In genomic region chr2:237474931-237475703, GRCh38 we compare ENCODE assay signal across 1 cellular context.
TF ChIP-seq lines count a peak whose summit lies in the region.

No MANE protein-coding gene starts in this region.

TF ChIP-seq in HepG2, 621 proteins besides CTCF, POLR2A, EP300 and RAD21 (continued from another document and continues in another):
- TF ChIP-seq ZIK1 (CRISPR knock-in tag; IDR thresholded peaks at IDR 0.05; ENCODE audit: borderline replicate concordance, low read depth) = peak; percentile 80; the same call in 1 of the 2 replicates
- TF ChIP-seq DMAP1 (CRISPR knock-in tag; IDR thresholded peaks at IDR 0.05) = peak; percentile 61
- peak; percentile 18; the same call in 1 of the 2 replicates for TF ChIP-seq SRF (IDR thresholded peaks at IDR 0.05; ENCODE audit: low read depth, low read length)
- no peak for TF ChIP-seq E2F5 (CRISPR knock-in tag; conservative IDR thresholded peaks at IDR 0.05)
- peak; percentile 85; the same call in 1 of the 2 replicates for TF ChIP-seq ZNF678 (CRISPR knock-in tag; IDR thresholded peaks at IDR 0.05)
- no peak for TF ChIP-seq STAT6 (CRISPR knock-in tag; IDR thresholded peaks at IDR 0.05; ENCODE audit: borderline replicate concordance)
- TF ChIP-seq SATB2 (CRISPR knock-in tag; IDR thresholded peaks at IDR 0.05) = no peak
- peak; percentile 63; the same call in 1 of the 2 replicates for TF ChIP-seq ZNF776 (CRISPR knock-in tag; IDR thresholded peaks at IDR 0.05)
- no peak for TF ChIP-seq ZHX2 (IDR thresholded peaks at IDR 0.05; ENCODE audit: low read depth)
- no peak for TF ChIP-seq ZHX2 (CRISPR knock-in tag; IDR thresholded peaks at IDR 0.05; ENCODE audit: borderline replicate concordance)
- TF ChIP-seq NFE2L1 (CRISPR knock-in tag; IDR thresholded peaks at IDR 0.05; ENCODE audit: borderline replicate concordance) = no peak
- no peak; the same call in 1 of the 2 replicates for TF ChIP-seq MEIS1 (CRISPR knock-in tag; IDR thresholded peaks at IDR 0.05; ENCODE audit: borderline replicate concordance)
- no peak for TF ChIP-seq ZBTB4 (CRISPR knock-in tag; IDR thresholded peaks at IDR 0.05; ENCODE audit: borderline replicate concordance)
- TF ChIP-seq ZNF430 (CRISPR knock-in tag; IDR thresholded peaks at IDR 0.05) = peak; percentile 89
- TF ChIP-seq ZSCAN22 (CRISPR knock-in tag; IDR thresholded peaks at IDR 0.05) = peak; percentile 42; the same call in 1 of the 2 replicates
- TF ChIP-seq TP53 (CRISPR knock-in tag; conservative IDR thresholded peaks at IDR 0.05) = no peak
- TF ChIP-seq ZNF841 (CRISPR knock-in tag; IDR thresholded peaks at IDR 0.05; ENCODE audit: borderline replicate concordance) = no peak
- TF ChIP-seq ZNF17 (CRISPR knock-in tag; IDR thresholded peaks at IDR 0.05) = no peak
- no peak for TF ChIP-seq NFYC (CRISPR knock-in tag; IDR thresholded peaks at IDR 0.05)
- TF ChIP-seq ZFP82 (CRISPR knock-in tag; IDR thresholded peaks at IDR 0.05; ENCODE audit: borderline replicate concordance) = peak; percentile 47; the same call in 1 of the 2 replicates
- TF ChIP-seq MAFG (CRISPR knock-in tag; IDR thresholded peaks at IDR 0.05) = no peak
- TF ChIP-seq SMAD1 (CRISPR knock-in tag; IDR thresholded peaks at IDR 0.05; ENCODE audit: borderline replicate concordance, low read depth) = no peak
- TF ChIP-seq SAP130 (CRISPR knock-in tag; IDR thresholded peaks at IDR 0.05; ENCODE audit: low read depth) = peak; percentile 49; the same call in 1 of the 2 replicates
- TF ChIP-seq TEAD3 (CRISPR knock-in tag; optimal IDR thresholded peaks at IDR 0.05; ENCODE audit: borderline replicate concordance) = no peak
- TF ChIP-seq ZNF343 (CRISPR knock-in tag; IDR thresholded peaks at IDR 0.05) = no peak
- peak; percentile 97 for TF ChIP-seq KDM2A (CRISPR knock-in tag; IDR thresholded peaks at IDR 0.05; ENCODE audit: borderline replicate concordance, low read depth)
- TF ChIP-seq SIX1 (CRISPR knock-in tag; IDR thresholded peaks at IDR 0.05; ENCODE audit: borderline replicate concordance) = no peak
- TF ChIP-seq ZBTB7A (CRISPR knock-in tag; IDR thresholded peaks at IDR 0.05) = peak; percentile 98
- TF ChIP-seq RFX5 (IDR thresholded peaks at IDR 0.05; ENCODE audit: low read depth, low read length) = no peak; the same call in 1 of the 2 replicates
- TF ChIP-seq IKZF1 (IDR thresholded peaks at IDR 0.05) = no peak
- TF ChIP-seq UBTF (CRISPR knock-in tag; IDR thresholded peaks at IDR 0.05) = peak; percentile 53
- 0 out of 2 replicates have a peak, but pooled peaks have one; percentile 23 for TF ChIP-seq NFYB (CRISPR knock-in tag; IDR thresholded peaks at IDR 0.05)
- no peak for TF ChIP-seq PLRG1 (conservative IDR thresholded peaks at IDR 0.05)
- TF ChIP-seq ZNF251 (CRISPR knock-in tag; IDR thresholded peaks at IDR 0.05) = no peak
- TF ChIP-seq SKIL (CRISPR knock-in tag; IDR thresholded peaks at IDR 0.05; ENCODE audit: borderline replicate concordance) = no peak; the same call in 1 of the 2 replicates
- TF ChIP-seq LRRFIP1 (CRISPR knock-in tag; conservative IDR thresholded peaks at IDR 0.05) = no peak
